ENCODE assay signal across 24 cellular contexts in genomic region chr5:172595591-172596455, GRCh38.
"Had no signal": no experiment of that assay in that cellular context is flagged by ENCODE, and none has a peak within 500 bp of the region (broad histone marks: within the 10 kb centered on the region; RNA-seq: fewer than 3 reads in every experiment).

No MANE protein-coding gene starts in this region.

- H3K4me3 Mint-ChIP-seq: activated T-cell treated with anti-CD3 and anti-CD28 coated beads, Interleukin-2, amount 50 U/mL, for 24 hours; activated T-helper 17 cell treated with anti-CD3 and anti-CD28 coated beads, Interleukin-2, amount 50 U/mL, for 72 hours; nephron progenitor cell; stimulated activated naive B cell treated with anti-CD40 and anti-IgM and Interleukin-4, amounts not matched to agents 10 μg/mL and 1 μg/mL and 100 μg/mL, for 72 hours; T-cell had no signal

- H3K4me3 ChIP-seq: ascending aorta, testis, upper lobe of left lung had no signal

- H3K4me1 ChIP-seq: upper lobe of left lung had no signal

- H3K27ac Mint-ChIP-seq: activated T-cell treated with anti-CD3 and anti-CD28 coated beads, Interleukin-2, amount 50 U/mL, for 24 hours; activated T-helper 17 cell treated with anti-CD3 and anti-CD28 coated beads, Interleukin-2, amount 50 U/mL, for 72 hours; stimulated activated naive B cell treated with anti-CD40 and anti-IgM and Interleukin-4, amounts not matched to agents 10 μg/mL and 1 μg/mL and 100 μg/mL, for 72 hours; T-cell had no signal

- H3K9me3 ChIP-seq: ascending aorta, testis, upper lobe of left lung had no signal

- H3K27ac ChIP-seq: ascending aorta, brain microvascular endothelial cell, testis, upper lobe of left lung, WERI-Rb-1 had no signal

- DNase-seq: activated CD4-positive, alpha-beta T cell treated with anti-CD3 and anti-CD28 coated beads for 1 hour; activated CD8-positive, alpha-beta memory T cell treated with anti-CD3 and anti-CD28 coated beads for 24 hours; activated CD8-positive, alpha-beta memory T cell treated with anti-CD3 and anti-CD28 coated beads, Interleukin-2, amount 50 U/mL, for 4 hours; activated T-cell treated with anti-CD3 and anti-CD28 coated beads, Interleukin-2, amount 50 U/mL, for 24 hours; brain microvascular endothelial cell; central memory CD4-positive, alpha-beta T cell; effector memory CD4-positive, alpha-beta T cell; foreskin melanocyte; glutamatergic neuron; hippocampal formation; kidney glomerular epithelial cell; left ventricle myocardium superior; nephron progenitor cell; occipital lobe; stimulated activated CD4-positive, alpha-beta T cell treated with anti-CD3 and anti-CD28 coated beads, Interleukin-2, amount 100 ng/mL, for 48 hours; stimulated activated CD8-positive, alpha-beta memory T cell treated with anti-CD3 and anti-CD28 coated beads, Interleukin-4, amount 100 ng/mL, for 48 hours; stimulated activated naive B cell treated with anti-CD40 and anti-IgM and Interleukin-4, amounts not matched to agents 10 μg/mL and 1 μg/mL and 100 μg/mL, for 72 hours; T-cell; testis; upper lobe of left lung; WERI-Rb-1 had no signal

- H3K36me3 Mint-ChIP-seq: activated naive CD4-positive, alpha-beta T cell treated with anti-CD3 and anti-CD28 coated beads, Interleukin-2, amount 50 U/mL, for 72 hours; stimulated activated naive B cell treated with anti-CD40 and anti-IgM and Interleukin-4, amounts not matched to agents 10 μg/mL and 1 μg/mL and 100 μg/mL, for 72 hours; T-cell had no signal

- ATAC-seq: activated naive CD4-positive, alpha-beta T cell treated with anti-CD3 and anti-CD28 coated beads, Interleukin-2, amount 50 U/mL, for 72 hours; activated T-helper 17 cell treated with anti-CD3 and anti-CD28 coated beads, Interleukin-2, amount 50 U/mL, for 72 hours; left ventricle myocardium superior; stimulated activated naive B cell treated with anti-CD40 and anti-IgM and Interleukin-4, amounts not matched to agents 10 μg/mL and 1 μg/mL and 100 μg/mL, for 72 hours; T-cell had no signal

- H3K4me1 Mint-ChIP-seq: activated T-helper 17 cell treated with anti-CD3 and anti-CD28 coated beads, Interleukin-2, amount 50 U/mL, for 72 hours; stimulated activated naive B cell treated with anti-CD40 and anti-IgM and Interleukin-4, amounts not matched to agents 10 μg/mL and 1 μg/mL and 100 μg/mL, for 72 hours; T-cell had no signal

- H3K27me3 ChIP-seq: ascending aorta, brain microvascular endothelial cell, testis, upper lobe of left lung had no signal

- H3K9me3 Mint-ChIP-seq: activated T-cell treated with anti-CD3 and anti-CD28 coated beads, Interleukin-2, amount 50 U/mL, for 24 hours; activated T-helper 17 cell treated with anti-CD3 and anti-CD28 coated beads, Interleukin-2, amount 50 U/mL, for 72 hours; nephron progenitor cell; stimulated activated naive B cell treated with anti-CD40 and anti-IgM and Interleukin-4, amounts not matched to agents 10 μg/mL and 1 μg/mL and 100 μg/mL, for 72 hours; T-cell had no signal

- H3K27me3 Mint-ChIP-seq: activated T-cell treated with anti-CD3 and anti-CD28 coated beads, Interleukin-2, amount 50 U/mL, for 24 hours; T-cell had no signal

- H3K36me3 ChIP-seq: ascending aorta, brain microvascular endothelial cell, upper lobe of left lung, WERI-Rb-1 had no signal
